Comparison of ENCODE assay signal across 13 cellular contexts in genomic region chr10:99834410-99834809, GRCh38. TPM values are rescaled to one million over a fixed set of nuclear protein-coding genes. Genes with fewer than 3 reads are reported as not detected.
DNase-seq lines count a peak whose midpoint lies in the region; ATAC-seq and TF ChIP-seq lines count a peak whose summit lies in the region.
"Had no signal": no experiment of that assay in that cellular context is flagged by ENCODE, and none has a peak within 500 bp of the region (broad histone marks: within the 10 kb centered on the region; RNA-seq: fewer than 3 reads in every experiment).

No MANE protein-coding gene starts in this region.

- H3K4me3 Mint-ChIP-seq in activated naive CD8-positive, alpha-beta T cell treated with anti-CD3 and anti-CD28 coated beads, Interleukin-2, amount 50 U/mL, for 24 hours, result no peak overlapping the region
- H3K4me3 Mint-ChIP-seq: activated naive CD4-positive, alpha-beta T cell treated with anti-CD3 and anti-CD28 coated beads, Interleukin-2, amount 50 U/mL, for 24 hours; naive B cell had no signal

- DNase-seq in AG20443 (ENCODE audit: low spot score) (peak; percentile 84), HFF-Myc (ENCODE audit: extremely low read depth, low read depth) (peak; percentile 20), kidney epithelial cell (ENCODE audit: low read depth) (peak; percentile 37), superior temporal gyrus (ENCODE audit: extremely low spot score) (no peak), NCI-H774 (lab: John Stamatoyannopoulos, UW) (no peak), SHP77 (lab: John Stamatoyannopoulos, UW) (no peak), NCI-H748 (lab: John Stamatoyannopoulos, UW; ENCODE audit: unreplicated experiment) (no peak)
- no peak for DNase-seq in activated naive CD8-positive, alpha-beta T cell treated with anti-CD3 and anti-CD28 coated beads, Interleukin-2, amount 50 U/mL, for 24 hours
- DNase-seq: effector memory CD4-positive, alpha-beta T cell; naive B cell; NCI-H187 treated with DMSO at 0.1 percent for 48 hours had no signal

- no peaks in the 10 kb centered on the region for H3K27me3 Mint-ChIP-seq in activated naive CD8-positive, alpha-beta T cell treated with anti-CD3 and anti-CD28 coated beads, Interleukin-2, amount 50 U/mL, for 24 hours
- H3K27me3 Mint-ChIP-seq: activated naive CD4-positive, alpha-beta T cell treated with anti-CD3 and anti-CD28 coated beads, Interleukin-2, amount 50 U/mL, for 24 hours had no signal

- ATAC-seq in activated naive CD8-positive, alpha-beta T cell treated with anti-CD3 and anti-CD28 coated beads, Interleukin-2, amount 50 U/mL, for 24 hours, result peak; percentile 71

- H3K4me3 ChIP-seq in HFF-Myc (replicated peaks; ENCODE audit: low read depth, low read length), result no peak overlapping the region
- H3K4me3 ChIP-seq in kidney epithelial cell (ENCODE audit: low read depth, low read length), result no peak overlapping the region
- H3K4me3 ChIP-seq: skin epidermis had no signal

- H3K9me3 Mint-ChIP-seq in activated naive CD8-positive, alpha-beta T cell treated with anti-CD3 and anti-CD28 coated beads, Interleukin-2, amount 50 U/mL, for 24 hours, result no peaks in the 10 kb centered on the region
- H3K9me3 Mint-ChIP-seq: activated naive CD4-positive, alpha-beta T cell treated with anti-CD3 and anti-CD28 coated beads, Interleukin-2, amount 50 U/mL, for 24 hours; naive B cell had no signal

- no peak overlapping the region for H3K27ac Mint-ChIP-seq in activated naive CD8-positive, alpha-beta T cell treated with anti-CD3 and anti-CD28 coated beads, Interleukin-2, amount 50 U/mL, for 24 hours
- H3K27ac Mint-ChIP-seq: activated naive CD4-positive, alpha-beta T cell treated with anti-CD3 and anti-CD28 coated beads, Interleukin-2, amount 50 U/mL, for 24 hours; naive B cell had no signal

- no peaks in the 10 kb centered on the region for H3K27me3 ChIP-seq in kidney epithelial cell (ENCODE audit: control insufficient read depth, insufficient read depth, low read length)

- TF ChIP-seq CTCF in HFF-Myc (IDR thresholded peaks at IDR 0.05; ENCODE audit: low read depth, low read length, missing control alignments) (no peak), kidney epithelial cell (IDR thresholded peaks at IDR 0.05; ENCODE audit: insufficient read depth, low read length, poor library complexity, severe bottlenecking) (no peak)

- H3K36me3 Mint-ChIP-seq in activated naive CD8-positive, alpha-beta T cell treated with anti-CD3 and anti-CD28 coated beads, Interleukin-2, amount 50 U/mL, for 24 hours (ENCODE audit: low read depth), result peaks cover 2% of the 10 kb centered on the region

- no peaks in the 10 kb centered on the region for H3K4me1 Mint-ChIP-seq in activated naive CD8-positive, alpha-beta T cell treated with anti-CD3 and anti-CD28 coated beads, Interleukin-2, amount 50 U/mL, for 24 hours
- H3K4me1 Mint-ChIP-seq: activated naive CD4-positive, alpha-beta T cell treated with anti-CD3 and anti-CD28 coated beads, Interleukin-2, amount 50 U/mL, for 24 hours; naive B cell had no signal

- H3K36me3 ChIP-seq in kidney epithelial cell (ENCODE audit: control insufficient read depth, insufficient read depth, low read length), result no peaks in the 10 kb centered on the region

RNA-seq across cellular contexts. Expression of gene ABCC2, which starts 52.0 kb away (rescaled TPM):
- 0.04 and 0.07 TPM in 2 replicates for total RNA-seq in kidney epithelial cell

Comparison
In these comparisons a context has a peak if more than half of its experiments do, and no peak if none do; other contexts are left out.
1. DNase-seq: peak in AG20443 (single experiment), HFF-Myc (single experiment) and kidney epithelial cell (single experiment); none in activated naive CD8-positive, alpha-beta T cell treated with anti-CD3 and anti-CD28 coated beads, Interleukin-2, amount 50 U/mL, for 24 hours (single experiment), superior temporal gyrus (single experiment), NCI-H774 (single experiment), SHP77 (0 of 2) and NCI-H748 (single experiment).